ENCODE assay signal across 24 cellular contexts in the genomic region with DNA sequence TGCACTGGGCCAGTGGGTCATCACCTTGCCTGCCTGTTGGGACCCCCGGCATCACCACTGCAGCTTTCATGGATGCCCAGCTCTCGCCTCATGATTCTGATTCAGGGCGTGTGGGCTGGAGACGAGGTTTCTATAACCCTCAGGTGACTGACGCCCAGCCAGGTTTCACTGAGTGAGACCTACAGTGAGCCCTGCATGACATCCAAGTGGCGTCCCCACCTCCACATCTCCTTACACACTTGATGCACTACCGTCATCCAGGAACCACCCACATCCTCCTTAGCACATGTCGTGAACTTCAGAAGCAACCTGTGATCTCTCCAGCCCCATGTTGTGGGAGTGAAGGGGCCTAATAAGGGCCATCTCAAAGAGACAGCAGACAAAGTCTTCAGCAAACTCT.
"Had no signal": no experiment of that assay in that cellular context is flagged by ENCODE, and none has a peak within 500 bp of the region (broad histone marks: within the 10 kb centered on the region; RNA-seq: fewer than 3 reads in every experiment).

No MANE protein-coding gene starts in this region.

- H3K4me3 Mint-ChIP-seq: dendritic cell treated with granulocyte-macrophage colony-stimulating factor and Interleukin-4, amounts not matched to agents 40 ng/mL and 50 ng/mL, for 4 days; effector memory CD8-positive, alpha-beta T cell; endodermal cell; mesothelial cell of epicardium; naive thymus-derived CD8-positive, alpha-beta T cell had no signal

- H3K9me3 ChIP-seq: colonic mucosa, esophagus squamous epithelium, gastrocnemius medialis, heart right ventricle, left lung, lower lobe of right lung, mucosa of descending colon had no signal

- DNase-seq: colonic mucosa; cortex of kidney; effector CD8-positive, alpha-beta T cell; effector memory CD8-positive, alpha-beta T cell; endodermal cell; erythroblast; esophagus squamous epithelium; foreskin fibroblast; foreskin melanocyte; gastrocnemius medialis; heart right ventricle; hippocampal formation; left cardiac atrium; left ventricle myocardium superior; lower lobe of right lung; mesenchymal stem cell; mucosa of descending colon; naive B cell; naive thymus-derived CD8-positive, alpha-beta T cell had no signal

- H3K4me3 ChIP-seq: colonic mucosa, esophagus squamous epithelium, gastrocnemius medialis, heart right ventricle, left lung, lower lobe of right lung, mucosa of descending colon had no signal

- H3K4me1 ChIP-seq: colonic mucosa, esophagus squamous epithelium, gastrocnemius medialis, left lung, lower lobe of right lung had no signal

- H3K27ac Mint-ChIP-seq: dendritic cell treated with granulocyte-macrophage colony-stimulating factor and Interleukin-4, amounts not matched to agents 40 ng/mL and 50 ng/mL, for 4 days; effector memory CD8-positive, alpha-beta T cell; endodermal cell; mesothelial cell of epicardium; naive B cell; naive thymus-derived CD8-positive, alpha-beta T cell had no signal

- ATAC-seq: effector memory CD8-positive, alpha-beta T cell; esophagus mucosa; gastrocnemius medialis; left cardiac atrium; left lung; lower lobe of right lung; mucosa of descending colon; naive thymus-derived CD8-positive, alpha-beta T cell had no signal

- H3K4me1 Mint-ChIP-seq: mesothelial cell of epicardium, naive B cell had no signal

- H3K36me3 Mint-ChIP-seq: mesothelial cell of epicardium; naive B cell; naive thymus-derived CD8-positive, alpha-beta T cell had no signal

- H3K36me3 ChIP-seq: colonic mucosa, esophagus squamous epithelium, gastrocnemius medialis, heart right ventricle, left lung, lower lobe of right lung had no signal

- H3K9me3 Mint-ChIP-seq: dendritic cell treated with granulocyte-macrophage colony-stimulating factor and Interleukin-4, amounts not matched to agents 40 ng/mL and 50 ng/mL, for 4 days; effector memory CD8-positive, alpha-beta T cell; endodermal cell; mesothelial cell of epicardium had no signal

- H3K27ac ChIP-seq: colonic mucosa, epithelial cell of prostate, esophagus squamous epithelium, gastrocnemius medialis, heart right ventricle, left lung, lower lobe of right lung had no signal
